ENCODE assay signal across 8 cellular contexts in genomic region chr14:94769413-94770250, GRCh38. TPM values are rescaled to one million over a fixed set of nuclear protein-coding genes. Genes with fewer than 3 reads are reported as not detected.
DNase-seq lines count a peak whose midpoint lies in the region; ATAC-seq and TF ChIP-seq lines count a peak whose summit lies in the region.

Gene GSC, minus strand, starts transcription at chr14:94770113. Its CDS starts 98 bp downstream, at chr14:94770015.

- H3K27me3 ChIP-seq in right cardiac atrium (ENCODE audit: control insufficient read depth, insufficient read depth) (no peaks in the 10 kb centered on the region), gastrocnemius medialis (peaks cover 82 to 85% (median 83%) of the 10 kb centered on the region in 3 donors)

- H3K9me3 ChIP-seq in right cardiac atrium (ENCODE audit: control insufficient read depth, low read length), result no peaks in the 10 kb centered on the region
- no peaks in the 10 kb centered on the region for H3K9me3 ChIP-seq in gastrocnemius medialis

- intact Hi-C loops in right cardiac atrium (cut with DNase I), result no loop called here
- intact Hi-C loops in gastrocnemius medialis (cut with DNase I; ENCODE audit: low total_unique reads), result no loop called here

- peak in 1 of 2 donors; percentile 38 for TF ChIP-seq POLR2A in gastrocnemius medialis (IDR thresholded peaks at IDR 0.05)

- in situ Hi-C loops in gastrocnemius medialis (cut with MboI; ENCODE audit: low sequenced_read_pairs in 4 of 4), result no loop called here

- TF ChIP-seq CTCF in AG04449 (IDR thresholded peaks at IDR 0.05; ENCODE audit: insufficient read depth, low read length, missing control alignments) (no peak), gastrocnemius medialis (IDR thresholded peaks at IDR 0.05 in 4 of 5, conservative IDR thresholded peaks at IDR 0.05 in 1 of 5) (no peak)

- H3K36me3 ChIP-seq in gastrocnemius medialis, result no peaks in the 10 kb centered on the region

- ATAC-seq in right cardiac atrium, result peak; percentile 67 to 75
- ATAC-seq in gastrocnemius medialis, result peak; percentile 71 to 72
- ATAC-seq in HG03159 (IDR thresholded peaks at IDR 0.05; ENCODE audit: unreplicated experiment), result no peak

- DNase-seq in AG04449 (ENCODE audit: low read depth, low spot score) (no peak), HS-5 (ENCODE audit: low read depth) (peak; percentile 31), right cardiac atrium (peak; percentile 39 to 63 (median 60)), gastrocnemius medialis (peak; percentile 31 to 32), NCI-H146 (lab: John Stamatoyannopoulos, UW) (no peak), glomerular visceral epithelial cell (ENCODE audit: extremely low spot score) (no peak)
- peak; percentile 40 to 54 for DNase-seq in activated T-cell treated with anti-CD3 and anti-CD28 coated beads, Interleukin-2, amount 50 U/mL, for 48 hours

- H3K4me3 ChIP-seq in AG04449 (ENCODE audit: low read depth, low read length) (peak within 1 kb of the TSS; percentile 52), right cardiac atrium (ENCODE audit: low read length) (peak within 1 kb of the TSS; percentile 38), gastrocnemius medialis (peak within 1 kb of the TSS; percentile 56 to 69 (median 60))

- CTCF ChIA-PET in AG04449 (lab: Yijun Ruan, JAX), result no interaction called here

- POLR2A ChIA-PET in AG04449 (lab: Yijun Ruan, JAX), result no interaction called here

- H3K27ac ChIP-seq in right cardiac atrium (ENCODE audit: low read length) (no peak within 1 kb of the TSS), gastrocnemius medialis (peak within 1 kb of the TSS; percentile 41 to 60 (median 50))

- peaks cover 3% of the 10 kb centered on the region for H3K4me1 ChIP-seq in right cardiac atrium (ENCODE audit: control insufficient read depth, insufficient read depth, low read length)
- H3K4me1 ChIP-seq in gastrocnemius medialis, result peaks cover 0 to 11% of the 10 kb centered on the region in 2 donors

- WGBS in right cardiac atrium, result under 1% methylated on average over 94 of the region's 94 CpGs

RNA-seq across cellular contexts. Expression of gene GSC, which starts in this region (rescaled TPM):
- total RNA-seq in right cardiac atrium, result not detected
- 0.14 TPM for polyA plus RNA-seq in right cardiac atrium
- total RNA-seq in gastrocnemius medialis, result 1 to 10 TPM; 1.1 to 6.9 (median 3.2) TPM

Comparison
In these comparisons a context has a peak if more than half of its experiments do, and no peak if none do; other contexts are left out.
1. Peak in DNase-seq, ATAC-seq and H3K4me3 ChIP-seq in right cardiac atrium; RNA of the gene not detected or under 1 TPM.
2. DNase-seq: peak in HS-5 (single experiment), activated T-cell treated with anti-CD3 and anti-CD28 coated beads, Interleukin-2, amount 50 U/mL, for 48 hours (2 of 2) and gastrocnemius medialis (2 of 2); none in AG04449 (single experiment), NCI-H146 (single experiment) and glomerular visceral epithelial cell (single experiment).
3. Peak in every context shown above with its lines, with median percentiles within 50 percentile points of each other: H3K4me3 ChIP-seq.